ENCODE assay signal across 1 cellular context in genomic region chr9:2043243-2043642, GRCh38.
TF ChIP-seq lines count a peak whose summit lies in the region.

No MANE protein-coding gene starts in this region.

TF ChIP-seq in GM12878, 131 proteins besides CTCF, POLR2A, EP300 and RAD21 (continued from another document):
- TF ChIP-seq PRDM15 (CRISPR knock-in tag; IDR thresholded peaks at IDR 0.05) (no peak), FOXK2 (IDR thresholded peaks at IDR 0.05) (no peak)
